21 cellular contexts compared by ENCODE assay signal in genomic region chr10:122172311-122173008, GRCh38.
A peak's percentile ranks its signal among the peaks of the same experiment; 100 is the strongest.
DNase-seq lines count a peak whose midpoint lies in the region; ATAC-seq and TF ChIP-seq lines count a peak whose summit lies in the region.
"Had no signal": no experiment of that assay in that cellular context is flagged by ENCODE, and none has a peak within 500 bp of the region (broad histone marks: within the 10 kb centered on the region; RNA-seq: fewer than 3 reads in every experiment).

No MANE protein-coding gene starts in this region.

- H3K79me2 ChIP-seq in hepatocyte: peaks cover 55% of the 10 kb centered on the region

- H3K27ac Mint-ChIP-seq in stimulated activated naive B cell treated with anti-CD40 and anti-IgM and Interleukin-4, amounts not matched to agents 10 μg/mL and 1 μg/mL and 100 μg/mL, for 72 hours: no peak overlapping the region
- H3K27ac Mint-ChIP-seq: activated naive CD4-positive, alpha-beta T cell treated with anti-CD3 and anti-CD28 coated beads, Interleukin-2, amount 50 U/mL, for 24 hours; CD4-positive, alpha-beta T cell had no signal

- H3K36me3 Mint-ChIP-seq in stimulated activated naive B cell treated with anti-CD40 and anti-IgM and Interleukin-4, amounts not matched to agents 10 μg/mL and 1 μg/mL and 100 μg/mL, for 72 hours: no peaks in the 10 kb centered on the region
- H3K36me3 Mint-ChIP-seq: activated naive CD4-positive, alpha-beta T cell treated with anti-CD3 and anti-CD28 coated beads, Interleukin-2, amount 50 U/mL, for 24 hours had no signal

- WGBS in ectodermal cell, 2 experiments: 57 to 58% methylated on average over 12 of the region's 12 CpGs
- 68% methylated on average over 12 of the region's 12 CpGs for WGBS in hepatocyte (ENCODE audit: low lambda C conversion rate, missing lambda C conversion rate)

- no peak overlapping the region for H3K4me2 ChIP-seq in hepatocyte
- H3K4me2 ChIP-seq: KMS-11 had no signal

- DNase-seq in ELF-1 (ENCODE audit: low read depth, low spot score): peak; percentile 33
- peak; percentile 38 for DNase-seq in hepatocyte (ENCODE audit: low spot score)
- no peak for DNase-seq in stimulated activated naive B cell treated with anti-CD40 and anti-IgM and Interleukin-4, amounts not matched to agents 10 μg/mL and 1 μg/mL and 100 μg/mL, for 72 hours
- DNase-seq: activated T-cell treated with anti-CD3 and anti-CD28 coated beads, Interleukin-2, amount 50 U/mL, for 48 hours; CD4-positive, alpha-beta T cell; DMS79; NCI-H1105 treated with DMSO at 0.1 percent for 48 hours; NCI-H2171; NCI-H82; Peyer's patch; posterior cingulate gyrus; stimulated activated naive CD4-positive, alpha-beta T cell treated with Interleukin-2 at 50 U/mL for 16 hours had no signal

- no peaks in the 10 kb centered on the region for H3K9me2 ChIP-seq in hepatocyte (replicated peaks; ENCODE audit: insufficient read depth)

- H3K9me3 ChIP-seq in ectodermal cell (ENCODE audit: control insufficient read depth, low read length) (no peaks in the 10 kb centered on the region), hepatocyte (ENCODE audit: low read depth) (no peaks in the 10 kb centered on the region)
- H3K9me3 ChIP-seq: Peyer's patch had no signal

- H3K9ac ChIP-seq in rectal smooth muscle tissue (ENCODE audit: low read length): no peak overlapping the region
- H3K9ac ChIP-seq: KMS-11 had no signal

- no peaks in the 10 kb centered on the region for H3K27me3 ChIP-seq in ectodermal cell (ENCODE audit: control insufficient read depth, insufficient read depth, low read length, poor library complexity, severe bottlenecking)
- no peaks in the 10 kb centered on the region for H3K27me3 ChIP-seq in hepatocyte
- no peaks in the 10 kb centered on the region for H3K27me3 ChIP-seq in rectal smooth muscle tissue (ENCODE audit: control insufficient read depth, insufficient read depth, low read length)
- H3K27me3 ChIP-seq: Peyer's patch had no signal

- H4K20me1 ChIP-seq in hepatocyte (ENCODE audit: insufficient read depth, poor library complexity, severe bottlenecking): peaks cover 10% of the 10 kb centered on the region

- no peak for ATAC-seq in stimulated activated naive B cell treated with anti-CD40 and anti-IgM and Interleukin-4, amounts not matched to agents 10 μg/mL and 1 μg/mL and 100 μg/mL, for 72 hours (replicated peaks)
- ATAC-seq in HG02588 (IDR thresholded peaks at IDR 0.05; ENCODE audit: unreplicated experiment) (no peak), HG03521 (IDR thresholded peaks at IDR 0.05; ENCODE audit: unreplicated experiment) (no peak), HG03097 (IDR thresholded peaks at IDR 0.05; ENCODE audit: low FRiP score, unreplicated experiment) (no peak)
- ATAC-seq: HCT116, left lobe of liver had no signal

- H3K27me3 Mint-ChIP-seq in stimulated activated naive B cell treated with anti-CD40 and anti-IgM and Interleukin-4, amounts not matched to agents 10 μg/mL and 1 μg/mL and 100 μg/mL, for 72 hours: peaks cover 10 to 42% of the 10 kb centered on the region in 2 donors

- no peaks in the 10 kb centered on the region for H3K9me3 Mint-ChIP-seq in stimulated activated naive B cell treated with anti-CD40 and anti-IgM and Interleukin-4, amounts not matched to agents 10 μg/mL and 1 μg/mL and 100 μg/mL, for 72 hours
- H3K9me3 Mint-ChIP-seq: activated naive CD4-positive, alpha-beta T cell treated with anti-CD3 and anti-CD28 coated beads, Interleukin-2, amount 50 U/mL, for 24 hours; CD4-positive, alpha-beta T cell had no signal

- H3K4me3 ChIP-seq in ectodermal cell (ENCODE audit: insufficient read depth, low read depth, low read length) (no peak overlapping the region), hepatocyte (no peak overlapping the region), rectal smooth muscle tissue (ENCODE audit: low read length) (no peak overlapping the region)
- H3K4me3 ChIP-seq: Peyer's patch had no signal

- H3K36me3 ChIP-seq in ectodermal cell (ENCODE audit: control insufficient read depth, insufficient read depth, low read length) (no peaks in the 10 kb centered on the region), hepatocyte (replicated peaks; ENCODE audit: insufficient read depth, low read depth) (no peaks in the 10 kb centered on the region), rectal smooth muscle tissue (ENCODE audit: control insufficient read depth, insufficient read depth, low read length) (no peaks in the 10 kb centered on the region)
- H3K36me3 ChIP-seq: Peyer's patch had no signal

- H3K4me1 ChIP-seq in ectodermal cell (ENCODE audit: control insufficient read depth, insufficient read depth, low read length): peaks cover 66% of the 10 kb centered on the region
- H3K4me1 ChIP-seq in hepatocyte (ENCODE audit: insufficient read depth): peaks cover 12% of the 10 kb centered on the region
- H3K4me1 ChIP-seq in rectal smooth muscle tissue (ENCODE audit: control insufficient read depth, insufficient read depth, low read length): peaks cover 27% of the 10 kb centered on the region
- H3K4me1 ChIP-seq: Peyer's patch had no signal

- H3K4me3 Mint-ChIP-seq in stimulated activated naive B cell treated with anti-CD40 and anti-IgM and Interleukin-4, amounts not matched to agents 10 μg/mL and 1 μg/mL and 100 μg/mL, for 72 hours: no peak overlapping the region
- H3K4me3 Mint-ChIP-seq: activated naive CD4-positive, alpha-beta T cell treated with anti-CD3 and anti-CD28 coated beads, Interleukin-2, amount 50 U/mL, for 24 hours; CD4-positive, alpha-beta T cell had no signal

- H3K27ac ChIP-seq in ectodermal cell (ENCODE audit: insufficient read depth, low read depth, low read length, poor library complexity, severe bottlenecking) (peak overlapping the region; percentile 44), hepatocyte (peak overlapping the region; percentile 71), rectal smooth muscle tissue (ENCODE audit: low read depth, low read length) (peak overlapping the region; percentile 67)
- H3K27ac ChIP-seq: KMS-11, Peyer's patch had no signal

- no peaks in the 10 kb centered on the region for H3K4me1 Mint-ChIP-seq in stimulated activated naive B cell treated with anti-CD40 and anti-IgM and Interleukin-4, amounts not matched to agents 10 μg/mL and 1 μg/mL and 100 μg/mL, for 72 hours
- H3K4me1 Mint-ChIP-seq: activated naive CD4-positive, alpha-beta T cell treated with anti-CD3 and anti-CD28 coated beads, Interleukin-2, amount 50 U/mL, for 24 hours had no signal

- H2AFZ ChIP-seq in hepatocyte: no peak overlapping the region

- no peak for TF ChIP-seq CTCF in hepatocyte (IDR thresholded peaks at IDR 0.05; ENCODE audit: poor library complexity)
